Comparison of ENCODE assay signal across 27 cellular contexts in genomic region chr4:7315935-7316334, GRCh38.
"Had no signal": no experiment of that assay in that cellular context is flagged by ENCODE, and none has a peak within 500 bp of the region (broad histone marks: within the 10 kb centered on the region; RNA-seq: fewer than 3 reads in every experiment).

No MANE protein-coding gene starts in this region.

- H3K27me3 ChIP-seq: body of pancreas, colonic mucosa, heart left ventricle had no signal

- FAIRE-seq: endometrium, endothelial cell of umbilical vein had no signal

- DNase-seq: activated B cell treated with CpG ODN at 0.5 μM for 24 hours; activated CD4-positive, alpha-beta memory T cell treated with anti-CD3 and anti-CD28 coated beads for 36 hours; activated CD4-positive, alpha-beta T cell treated with anti-CD3 and anti-CD28 coated beads for 48 hours; activated CD4-positive, alpha-beta T cell treated with anti-CD3 and anti-CD28 coated beads, Interleukin-2, amount 50 U/mL, for 1 hour; activated CD8-positive, alpha-beta memory T cell treated with anti-CD3 and anti-CD28 coated beads, Interleukin-2, amount 10 ng/mL, durations not matched to agents 7 days and 5 days; activated CD8-positive, alpha-beta memory T cell treated with anti-CD3 and anti-CD28 coated beads, Interleukin-2, amount 50 U/mL, for 4 hours; activated CD8-positive, alpha-beta T cell treated with anti-CD3 and anti-CD28 coated beads, Interleukin-2, amount 10 ng/mL, durations not matched to agents 7 days and 5 days; activated effector memory CD4-positive, alpha-beta T cell treated with anti-CD3 and anti-CD28 coated beads, Interleukin-2, amount 50 U/mL, for 16 hours; activated naive CD4-positive, alpha-beta T cell treated with anti-CD3 and anti-CD28 coated beads for 36 hours; activated naive CD8-positive, alpha-beta T cell treated with anti-CD3 and anti-CD28 coated beads for 36 hours; activated T-cell treated with anti-CD3 and anti-CD28 coated beads, Interleukin-2, amount 50 U/mL, for 1 hour; activated T-cell treated with anti-CD3 and anti-CD28 coated beads, Interleukin-2, amount 50 U/mL, for 48 hours; amniotic stem cell; aorta; body of pancreas; caudate nucleus; colonic mucosa; effector CD8-positive, alpha-beta T cell; esophagus squamous epithelium; foreskin melanocyte; heart left ventricle; T-helper 2 cell; WERI-Rb-1 had no signal

- H3K4me1 ChIP-seq: body of pancreas, colonic mucosa, esophagus squamous epithelium, heart left ventricle had no signal

- H3K36me3 ChIP-seq: colonic mucosa, esophagus squamous epithelium, heart left ventricle had no signal

- ATAC-seq: activated CD4-positive, CD25-positive, alpha-beta regulatory T cell treated with anti-CD3 and anti-CD28 coated beads, Interleukin-2, amount 50 U/mL, for 24 hours; activated CD8-positive, alpha-beta memory T cell treated with anti-CD3 and anti-CD28 coated beads, Interleukin-2, amount 10 ng/mL, durations not matched to agents 7 days and 5 days; activated CD8-positive, alpha-beta T cell treated with anti-CD3 and anti-CD28 coated beads, Interleukin-2, amount 10 ng/mL, durations not matched to agents 7 days and 5 days; body of pancreas; heart left ventricle had no signal

- H3K9me3 ChIP-seq: body of pancreas, colonic mucosa had no signal

- H3K27ac ChIP-seq: body of pancreas, colonic mucosa, epithelial cell of prostate, esophagus squamous epithelium, heart left ventricle, WERI-Rb-1 had no signal

- H3K4me3 ChIP-seq: body of pancreas, colonic mucosa, esophagus squamous epithelium, heart left ventricle had no signal
